Comparison of ENCODE assay signal across 23 cellular contexts in genomic region chr18:75405341-75405740, GRCh38. TPM values are rescaled to one million over a fixed set of nuclear protein-coding genes. Genes with fewer than 3 reads are reported as not detected.
"Had no signal": no experiment of that assay in that cellular context is flagged by ENCODE, and none has a peak within 500 bp of the region (broad histone marks: within the 10 kb centered on the region; RNA-seq: fewer than 3 reads in every experiment).

No MANE protein-coding gene starts in this region.

- H3K9me3 Mint-ChIP-seq: activated naive CD4-positive, alpha-beta T cell treated with anti-CD3 and anti-CD28 coated beads, Interleukin-2, amount 10 ng/mL, durations not matched to agents 7 days and 5 days; activated T-helper 2 cell treated with anti-CD3 and anti-CD28 coated beads, Interferon-gamma antibody, Interleukin-2, Interleukin-4, amounts not matched to agents 10 μg/mL and 5 μg/mL and 100 μg/mL, durations not matched to agents 14 hours and 24 hours and 36 hours; central memory CD8-positive, alpha-beta T cell; naive B cell; neural progenitor cell; stimulated activated naive CD8-positive, alpha-beta T cell treated with anti-CD3 and anti-CD28 coated beads, Interleukin-15, Interleukin-2, amounts not matched to agents 100 ng/mL and 50 ng/mL, for 24 hours; T-cell had no signal

- H3K4me1 ChIP-seq: body of pancreas, gastroesophageal sphincter, psoas muscle, right lobe of liver, upper lobe of right lung had no signal

- H2AFZ ChIP-seq: neural progenitor cell had no signal

- FAIRE-seq: endothelial cell of umbilical vein had no signal

- ATAC-seq: body of pancreas, gastroesophageal sphincter, heart right ventricle, left colon, psoas muscle, right lobe of liver, T-cell, upper lobe of right lung had no signal

- H3K27me3 ChIP-seq: body of pancreas, neural progenitor cell, right lobe of liver, upper lobe of right lung had no signal

- H3K9ac ChIP-seq: neural progenitor cell had no signal

- H3K36me3 ChIP-seq: gastroesophageal sphincter, heart right ventricle, neural progenitor cell, right lobe of liver, upper lobe of right lung had no signal

- H3K36me3 Mint-ChIP-seq: activated naive CD4-positive, alpha-beta T cell treated with anti-CD3 and anti-CD28 coated beads, Interleukin-2, amount 10 ng/mL, durations not matched to agents 7 days and 5 days; naive B cell; neural progenitor cell; T-cell had no signal

- H3K9me3 ChIP-seq: body of pancreas, gastroesophageal sphincter, heart right ventricle, psoas muscle, right lobe of liver, upper lobe of right lung had no signal

- H3K4me2 ChIP-seq: neural progenitor cell had no signal

- H3K4me1 Mint-ChIP-seq: activated naive CD4-positive, alpha-beta T cell treated with anti-CD3 and anti-CD28 coated beads, Interleukin-2, amount 10 ng/mL, durations not matched to agents 7 days and 5 days; central memory CD8-positive, alpha-beta T cell; naive B cell had no signal

- H3K27ac ChIP-seq: body of pancreas, gastroesophageal sphincter, heart right ventricle, neural progenitor cell, psoas muscle, right lobe of liver, upper lobe of right lung, VCaP had no signal

- H3K4me3 ChIP-seq: body of pancreas, gastroesophageal sphincter, heart right ventricle, neural progenitor cell, psoas muscle, right lobe of liver, upper lobe of right lung had no signal

- DNase-seq: activated CD4-positive, alpha-beta T cell treated with anti-CD3 and anti-CD28 coated beads for 1 hour; activated CD4-positive, alpha-beta T cell treated with anti-CD3 and anti-CD28 coated beads, Interleukin-2, amount 50 U/mL, for 48 hours; activated naive CD4-positive, alpha-beta T cell treated with anti-CD3 and anti-CD28 coated beads, Interleukin-2, amount 10 ng/mL, durations not matched to agents 7 days and 5 days; body of pancreas; effector CD8-positive, alpha-beta T cell; heart right ventricle; left colon; naive B cell; psoas muscle; right lobe of liver; T-cell; upper lobe of right lung had no signal

- H3K4me3 Mint-ChIP-seq: activated naive CD4-positive, alpha-beta T cell treated with anti-CD3 and anti-CD28 coated beads, Interleukin-2, amount 10 ng/mL, durations not matched to agents 7 days and 5 days; central memory CD8-positive, alpha-beta T cell; neural progenitor cell; stimulated activated naive CD8-positive, alpha-beta T cell treated with anti-CD3 and anti-CD28 coated beads, Interleukin-15, Interleukin-2, amounts not matched to agents 100 ng/mL and 50 ng/mL, for 24 hours; T-cell had no signal

- H3K27ac Mint-ChIP-seq: activated naive CD4-positive, alpha-beta T cell treated with anti-CD3 and anti-CD28 coated beads, Interleukin-2, amount 10 ng/mL, durations not matched to agents 7 days and 5 days; activated T-helper 2 cell treated with anti-CD3 and anti-CD28 coated beads, Interferon-gamma antibody, Interleukin-2, Interleukin-4, amounts not matched to agents 10 μg/mL and 5 μg/mL and 100 μg/mL, durations not matched to agents 14 hours and 24 hours and 36 hours; naive B cell; neural progenitor cell; stimulated activated naive CD8-positive, alpha-beta T cell treated with anti-CD3 and anti-CD28 coated beads, Interleukin-15, Interleukin-2, amounts not matched to agents 100 ng/mL and 50 ng/mL, for 24 hours; T-cell had no signal

- H3K27me3 Mint-ChIP-seq: activated naive CD4-positive, alpha-beta T cell treated with anti-CD3 and anti-CD28 coated beads, Interleukin-2, amount 10 ng/mL, durations not matched to agents 7 days and 5 days had no signal

RNA-seq across cellular contexts. Expression of gene SMIM21, which starts 22.2 kb away (rescaled TPM):
- total RNA-seq: activated T-helper 2 cell treated with anti-CD3 and anti-CD28 coated beads, Interferon-gamma antibody, Interleukin-2, Interleukin-4, amounts not matched to agents 10 μg/mL and 5 μg/mL and 100 μg/mL, durations not matched to agents 14 hours and 24 hours and 36 hours; body of pancreas; endothelial cell of umbilical vein; gastroesophageal sphincter; heart right ventricle; left colon; lung microvascular endothelial cell; mononuclear cell; osteocyte; psoas muscle; right lobe of liver; T-cell; temporal lobe; upper lobe of right lung had no signal
